7 cellular contexts compared by ENCODE assay signal in genomic region chr18:9890957-9891356, GRCh38. TPM values are rescaled to one million over a fixed set of nuclear protein-coding genes. Genes with fewer than 3 reads are reported as not detected.
"Had no signal": no experiment of that assay in that cellular context is flagged by ENCODE, and none has a peak within 500 bp of the region (broad histone marks: within the 10 kb centered on the region; RNA-seq: fewer than 3 reads in every experiment).

No MANE protein-coding gene starts in this region.

- ATAC-seq: HepG2 had no signal

- H3K4me1 ChIP-seq: HAP-1 had no signal

- DNase-seq: GOT3, H7, KG1 had no signal

- H3K4me1 Mint-ChIP-seq: IgD-negative memory B cell had no signal

- H3K9me3 ChIP-seq: HAP-1 had no signal

- H3K27me3 Mint-ChIP-seq: IgD-negative memory B cell had no signal

- H3K36me3 Mint-ChIP-seq: IgD-negative memory B cell had no signal

- H3K27ac Mint-ChIP-seq: IgD-negative memory B cell had no signal

- H3K36me3 ChIP-seq: HAP-1 had no signal

- H3K27ac ChIP-seq: HL-60 had no signal

- H3K4me3 ChIP-seq: HAP-1 had no signal

- H3K9me3 Mint-ChIP-seq: IgD-negative memory B cell had no signal

- H3K4me3 Mint-ChIP-seq: IgD-negative memory B cell had no signal

RNA-seq across cellular contexts. Expression of gene TXNDC2, which starts 5.2 kb away (rescaled TPM):
- total RNA-seq: H7, HepG2 had no signal
- polyA plus RNA-seq: HepG2, IgD-negative memory B cell had no signal
